In genomic region chr6:1424306-1424927, GRCh38 we compare ENCODE assay signal across 8 cellular contexts. TPM values are rescaled to one million over a fixed set of nuclear protein-coding genes. Genes with fewer than 3 reads are reported as not detected.
DNase-seq lines count a peak whose midpoint lies in the region; ATAC-seq and TF ChIP-seq lines count a peak whose summit lies in the region.

No MANE protein-coding gene starts in this region.

- H3K4me2 ChIP-seq in DND-41 (ENCODE audit: insufficient read depth, low read length): no peak overlapping the region

- H4K20me1 ChIP-seq in DND-41 (ENCODE audit: insufficient read depth, low read length): no peaks in the 10 kb centered on the region

- no peak overlapping the region for H3K27ac Mint-ChIP-seq in endothelial cell (ENCODE audit: unreplicated experiment)
- no peak overlapping the region for H3K27ac Mint-ChIP-seq in activated T-helper 1 cell treated with anti-CD3 and anti-CD28 coated beads, Interleukin-12 subunit alpha, Interleukin-12 subunit beta, Interleukin-2, Interleukin-4 antibody, amounts not matched to agents 30 ng/mL and 10 ng/mL and 1 ng/mL, durations not matched to agents 14 hours and 24 hours and 36 hours

- H3K79me2 ChIP-seq in DND-41 (ENCODE audit: insufficient read depth, low read length): no peaks in the 10 kb centered on the region

- H3K9ac ChIP-seq in DND-41 (ENCODE audit: low read depth, low read length): no peak overlapping the region

- TF ChIP-seq CTCF in DND-41 (IDR thresholded peaks at IDR 0.05; ENCODE audit: borderline replicate concordance, extremely low read depth, low read length, poor library complexity, severe bottlenecking): peak; percentile 65
- peak; percentile 59 for TF ChIP-seq CTCF in HEK293 (tag by site-specific recombination; IDR thresholded peaks at IDR 0.05)
- peak; percentile 44 for TF ChIP-seq CTCF in endothelial cell (IDR thresholded peaks at IDR 0.05; ENCODE audit: unreplicated experiment)

- H3K27me3 ChIP-seq in DND-41 (ENCODE audit: insufficient read depth, low read length, poor library complexity): no peaks in the 10 kb centered on the region
- no peaks in the 10 kb centered on the region for H3K27me3 ChIP-seq in SJCRH30

- no peak overlapping the region for H3K27ac ChIP-seq in DND-41 (ENCODE audit: low read length)
- no peak overlapping the region; the same call in 1 of the 2 replicates for H3K27ac ChIP-seq in HEK293 (ENCODE audit: extremely low read depth, low read depth, low read length)
- H3K27ac ChIP-seq in SJCRH30: no peak overlapping the region

- H3K4me3 Mint-ChIP-seq in endothelial cell (ENCODE audit: unreplicated experiment): peak overlapping the region; percentile 59
- H3K4me3 Mint-ChIP-seq in activated T-helper 1 cell treated with anti-CD3 and anti-CD28 coated beads, Interleukin-12 subunit alpha, Interleukin-12 subunit beta, Interleukin-2, Interleukin-4 antibody, amounts not matched to agents 30 ng/mL and 10 ng/mL and 1 ng/mL, durations not matched to agents 14 hours and 24 hours and 36 hours: no peak overlapping the region

- peaks cover 12% of the 10 kb centered on the region for H3K4me1 Mint-ChIP-seq in endothelial cell (ENCODE audit: unreplicated experiment)
- no peaks in the 10 kb centered on the region for H3K4me1 Mint-ChIP-seq in activated T-helper 1 cell treated with anti-CD3 and anti-CD28 coated beads, Interleukin-12 subunit alpha, Interleukin-12 subunit beta, Interleukin-2, Interleukin-4 antibody, amounts not matched to agents 30 ng/mL and 10 ng/mL and 1 ng/mL, durations not matched to agents 14 hours and 24 hours and 36 hours (ENCODE audit: low read depth)

- H3K9me3 Mint-ChIP-seq in endothelial cell (ENCODE audit: unreplicated experiment): no peaks in the 10 kb centered on the region
- peaks cover 7% of the 10 kb centered on the region for H3K9me3 Mint-ChIP-seq in activated T-helper 1 cell treated with anti-CD3 and anti-CD28 coated beads, Interleukin-12 subunit alpha, Interleukin-12 subunit beta, Interleukin-2, Interleukin-4 antibody, amounts not matched to agents 30 ng/mL and 10 ng/mL and 1 ng/mL, durations not matched to agents 14 hours and 24 hours and 36 hours

- DNase-seq in DND-41 (peak; percentile 15), SJCRH30 (peak; percentile 11 to 42), endothelial cell (ENCODE audit: low spot score) (peak; percentile 68), myocyte (ENCODE audit: low read depth) (peak; percentile 58), cortex of kidney (lab: John Stamatoyannopoulos, UW) (no peak)
- no peak for DNase-seq in activated T-helper 1 cell treated with anti-CD3 and anti-CD28 coated beads, Interleukin-12 subunit alpha, Interleukin-12 subunit beta, Interleukin-2, Interleukin-4 antibody, amounts not matched to agents 30 ng/mL and 10 ng/mL and 1 ng/mL, durations not matched to agents 14 hours and 24 hours and 36 hours (ENCODE audit: low spot score)

- intact Hi-C loops in activated T-helper 1 cell treated with anti-CD3 and anti-CD28 coated beads, Interleukin-12 subunit alpha, Interleukin-12 subunit beta, Interleukin-2, Interleukin-4 antibody, amounts not matched to agents 30 ng/mL and 10 ng/mL and 1 ng/mL, durations not matched to agents 14 hours and 24 hours and 36 hours (cut with micrococcal nuclease): loop anchor here (1.0 kb wide), 1 partner anchor 831 kb away; no protein-coding TSS in a partner anchor

- H3K36me3 Mint-ChIP-seq in endothelial cell (ENCODE audit: low read depth, unreplicated experiment): no peaks in the 10 kb centered on the region
- no peaks in the 10 kb centered on the region for H3K36me3 Mint-ChIP-seq in activated T-helper 1 cell treated with anti-CD3 and anti-CD28 coated beads, Interleukin-12 subunit alpha, Interleukin-12 subunit beta, Interleukin-2, Interleukin-4 antibody, amounts not matched to agents 30 ng/mL and 10 ng/mL and 1 ng/mL, durations not matched to agents 14 hours and 24 hours and 36 hours (ENCODE audit: low read depth)

- CTCF ChIA-PET in HEK293 (lab: Yijun Ruan, JAX): interaction anchor here (0.5 to 4.1 kb wide), 39 partner anchors 10 to 1500 kb away, joined by 3 to 31 read pairs (median 4); no protein-coding TSS in a partner anchor

- H2AFZ ChIP-seq in DND-41 (ENCODE audit: low read depth, low read length): no peak overlapping the region

- H3K36me3 ChIP-seq in DND-41 (ENCODE audit: insufficient read depth, low read length) (no peaks in the 10 kb centered on the region), HEK293 (ENCODE audit: control insufficient read depth in 2 of 2, insufficient read depth in 1 of 2, low read length in 2 of 2) (no peaks in the 10 kb centered on the region), SJCRH30 (no peaks in the 10 kb centered on the region)

- no peak overlapping the region for H3K4me3 ChIP-seq in DND-41 (ENCODE audit: low read depth in 1 of 2, low read length in 2 of 2)
- H3K4me3 ChIP-seq in HEK293 (ENCODE audit: low read depth, low read length): no peak overlapping the region
- no peak overlapping the region for H3K4me3 ChIP-seq in SJCRH30

- POLR2A ChIA-PET in HEK293 (lab: Yijun Ruan, JAX): interaction anchor here (0.6 kb wide), 1 partner anchor 1032 kb away, joined by 3 read pairs; no protein-coding TSS in a partner anchor

- H3K9me3 ChIP-seq in DND-41 (ENCODE audit: insufficient read depth, low read length, severe bottlenecking) (peaks cover 3% of the 10 kb centered on the region), HEK293 (ENCODE audit: control insufficient read depth, insufficient read depth, low read depth, low read length) (no peaks in the 10 kb centered on the region), SJCRH30 (replicated peaks) (no peaks in the 10 kb centered on the region)

- ATAC-seq in DND-41 (ENCODE audit: insufficient read depth, low read depth) (no peak; the same call in 2 of the 3 replicates), HG03139 (IDR thresholded peaks at IDR 0.05; ENCODE audit: unreplicated experiment) (no peak)

- H3K4me1 ChIP-seq in DND-41 (ENCODE audit: insufficient read depth, low read length): no peaks in the 10 kb centered on the region
- H3K4me1 ChIP-seq in HEK293 (ENCODE audit: control insufficient read depth, insufficient read depth, low read length): no peaks in the 10 kb centered on the region
- no peaks in the 10 kb centered on the region for H3K4me1 ChIP-seq in SJCRH30

- H3K27me3 Mint-ChIP-seq in endothelial cell (ENCODE audit: unreplicated experiment): no peaks in the 10 kb centered on the region
- peaks cover 3% of the 10 kb centered on the region for H3K27me3 Mint-ChIP-seq in activated T-helper 1 cell treated with anti-CD3 and anti-CD28 coated beads, Interleukin-12 subunit alpha, Interleukin-12 subunit beta, Interleukin-2, Interleukin-4 antibody, amounts not matched to agents 30 ng/mL and 10 ng/mL and 1 ng/mL, durations not matched to agents 14 hours and 24 hours and 36 hours (ENCODE audit: insufficient read depth)

TF ChIP-seq in HEK293, 187 proteins besides CTCF, POLR2A, EP300 and RAD21 (continues in another document):
- no peak for TF ChIP-seq ZNF529 (tag by site-specific recombination; IDR thresholded peaks at IDR 0.05; ENCODE audit: insufficient replicate concordance)
- TF ChIP-seq ZNF654 (tag by site-specific recombination; IDR thresholded peaks at IDR 0.05; ENCODE audit: low read depth): peak; percentile 89
- no peak for TF ChIP-seq GLI2 (tag by site-specific recombination; IDR thresholded peaks at IDR 0.05; ENCODE audit: borderline replicate concordance, low read depth)
- peak; percentile 81 for TF ChIP-seq REST (tag by site-specific recombination; IDR thresholded peaks at IDR 0.05)
- no peak for TF ChIP-seq ZNF514 (tag by site-specific recombination; IDR thresholded peaks at IDR 0.05)
- TF ChIP-seq ZSCAN18 (tag by site-specific recombination; IDR thresholded peaks at IDR 0.05): no peak
- TF ChIP-seq ZNF341 (tag by site-specific recombination; IDR thresholded peaks at IDR 0.05; ENCODE audit: low read depth): peak; percentile 85; the same call in 1 of the 2 replicates
- no peak for TF ChIP-seq ZNF501 (tag by site-specific recombination; IDR thresholded peaks at IDR 0.05)

RNA-seq across cellular contexts. Expression of gene FOXF2, which starts 35.0 kb away (rescaled TPM):
- total RNA-seq in SJCRH30 (2014; rRNA removed; shearing (Covaris generic)): 2.8 and 3.7 TPM in 2 replicates
- total RNA-seq in endothelial cell (ENCODE audit: unreplicated experiment) (not detected), myocyte (not detected in 2 replicates)
- not detected for polyA plus RNA-seq in myocyte (2012)
- total RNA-seq in activated T-helper 1 cell treated with anti-CD3 and anti-CD28 coated beads, Interleukin-12 subunit alpha, Interleukin-12 subunit beta, Interleukin-2, Interleukin-4 antibody, amounts not matched to agents 30 ng/mL and 10 ng/mL and 1 ng/mL, durations not matched to agents 14 hours and 24 hours and 36 hours: not detected in 2 replicates

Comparison
In these comparisons a context has a peak if more than half of its experiments do, and no peak if none do; other contexts are left out.
1. DNase-seq: peak in DND-41 (single experiment), SJCRH30 (2 of 2), endothelial cell (single experiment) and myocyte (single experiment); none in cortex of kidney (single experiment) and activated T-helper 1 cell treated with anti-CD3 and anti-CD28 coated beads, Interleukin-12 subunit alpha, Interleukin-12 subunit beta, Interleukin-2, Interleukin-4 antibody, amounts not matched to agents 30 ng/mL and 10 ng/mL and 1 ng/mL, durations not matched to agents 14 hours and 24 hours and 36 hours (single experiment).
2. Peak in every context shown above with its lines, with median percentiles within 50 percentile points of each other: CTCF ChIP-seq.